10 cellular contexts compared by ENCODE assay signal in genomic region chr12:96211989-96212388, GRCh38. TPM values are rescaled to one million over a fixed set of nuclear protein-coding genes. Genes with fewer than 3 reads are reported as not detected.
DNase-seq lines count a peak whose midpoint lies in the region; ATAC-seq and TF ChIP-seq lines count a peak whose summit lies in the region.
"Had no signal": no experiment of that assay in that cellular context is flagged by ENCODE, and none has a peak within 500 bp of the region (broad histone marks: within the 10 kb centered on the region; RNA-seq: fewer than 3 reads in every experiment).

No MANE protein-coding gene starts in this region.

- no peak for DNase-seq in CD4-positive, alpha-beta T cell
- DNase-seq in KBM-7 (peak; percentile 93), adipocyte (ENCODE audit: low read depth) (no peak), D341Med (ENCODE audit: low spot score) (no peak), cortex of kidney (lab: John Stamatoyannopoulos, UW) (no peak), DMS114 treated with DMSO at 0.1 percent for 48 hours (lab: John Stamatoyannopoulos, UW; ENCODE audit: unreplicated experiment) (no peak)
- DNase-seq in naive thymus-derived CD4-positive, alpha-beta T cell, result no peak
- DNase-seq: trophoblast cell had no signal

- H3K9me3 ChIP-seq in CD4-positive, alpha-beta T cell (ENCODE audit: control insufficient read depth, low read length), result no peaks in the 10 kb centered on the region
- H3K9me3 ChIP-seq in adipocyte (ENCODE audit: control insufficient read depth, low read length), result no peaks in the 10 kb centered on the region
- H3K9me3 ChIP-seq in naive thymus-derived CD4-positive, alpha-beta T cell (ENCODE audit: control insufficient read depth in 2 of 3, low read length in 3 of 3), result no peaks in the 10 kb centered on the region
- H3K9me3 ChIP-seq: HAP-1 had no signal

- H3K27me3 Mint-ChIP-seq in CD4-positive, alpha-beta T cell, result no peaks in the 10 kb centered on the region
- H3K27me3 Mint-ChIP-seq in naive thymus-derived CD4-positive, alpha-beta T cell, result no peaks in the 10 kb centered on the region

- peak overlapping the region; percentile 5 for H3K9ac ChIP-seq in adipocyte (ENCODE audit: low read length)

- peak overlapping the region; percentile 82 for H3K27ac Mint-ChIP-seq in CD4-positive, alpha-beta T cell
- peak overlapping the region; percentile 30 to 99 (median 85) for H3K27ac Mint-ChIP-seq in naive thymus-derived CD4-positive, alpha-beta T cell

- H3K4me1 Mint-ChIP-seq in CD4-positive, alpha-beta T cell (ENCODE audit: low read depth), result peaks cover 88% of the 10 kb centered on the region
- H3K4me1 Mint-ChIP-seq in naive thymus-derived CD4-positive, alpha-beta T cell, result peaks cover 62 to 92% (median 88%) of the 10 kb centered on the region in 7 donors

- H3K4me3 ChIP-seq in adipocyte (ENCODE audit: low read length), result no peak overlapping the region
- H3K4me3 ChIP-seq in naive thymus-derived CD4-positive, alpha-beta T cell (ENCODE audit: low read length), result no peak overlapping the region
- H3K4me3 ChIP-seq: HAP-1 had no signal

- ATAC-seq in CD4-positive, alpha-beta T cell (ENCODE audit: poor library complexity), result peak; percentile 14
- ATAC-seq in naive thymus-derived CD4-positive, alpha-beta T cell, result no peak
- no peak for ATAC-seq in GM18861 (IDR thresholded peaks at IDR 0.05; ENCODE audit: unreplicated experiment)

- in situ Hi-C loops in KBM-7 (cut with MboI; ENCODE audit: low pct_unique_long_range_greater_than_20kb, low sequenced_read_pairs), result loop anchor here (25.0 kb wide), 1 partner anchor 150 kb away; no protein-coding TSS in a partner anchor

- H3K27ac ChIP-seq in CD4-positive, alpha-beta T cell (ENCODE audit: low read depth, low read length), result peak overlapping the region; percentile 3
- H3K27ac ChIP-seq in naive thymus-derived CD4-positive, alpha-beta T cell (ENCODE audit: low read depth, low read length), result peak overlapping the region; percentile 62

- H3K36me3 Mint-ChIP-seq in CD4-positive, alpha-beta T cell (ENCODE audit: low read depth), result peaks cover 20% of the 10 kb centered on the region
- H3K36me3 Mint-ChIP-seq in naive thymus-derived CD4-positive, alpha-beta T cell, result peaks cover 0 to 14% (median 0%) of the 10 kb centered on the region in 5 donors

- POLR2A ChIA-PET in CD4-positive, alpha-beta T cell (lab: Charles Lee), result interaction anchor here (0.8 to 4.8 kb wide), 13 partner anchors 10 to 305 kb away, joined by 3 to 42 read pairs (median 4); partner anchors contain the start of gene CDK17
- POLR2A ChIA-PET in naive thymus-derived CD4-positive, alpha-beta T cell (lab: Charles Lee), result interaction anchor here (0.7 to 6.6 kb wide), 8 partner anchors 10 to 188 kb away, joined by 3 to 118 read pairs (median 8); partner anchors contain the start of genes CDK17 and LTA4H

- intact Hi-C loops in CD4-positive, alpha-beta T cell (cut with DNase I, micrococcal nuclease), result loop anchor here in 1 of 2 experiments (2.0 to 10.0 kb wide), 3 partner anchors 17 to 297 kb away; partner anchors contain the start of gene ELK3
- intact Hi-C loops in naive thymus-derived CD4-positive, alpha-beta T cell (cut with micrococcal nuclease), result no loop called here

- peaks cover 26% of the 10 kb centered on the region for H3K4me1 ChIP-seq in adipocyte (ENCODE audit: control insufficient read depth, insufficient read depth, low read length)
- H3K4me1 ChIP-seq in naive thymus-derived CD4-positive, alpha-beta T cell (ENCODE audit: control insufficient read depth in 2 of 2, insufficient read depth in 2 of 2, low read length in 2 of 2), result peaks cover 48 to 83% of the 10 kb centered on the region in 2 donors
- H3K4me1 ChIP-seq: HAP-1 had no signal

- CTCF ChIA-PET in CD4-positive, alpha-beta T cell (lab: Charles Lee), result interaction anchor here (1.1 to 6.3 kb wide), 4 partner anchors 13 to 188 kb away, joined by 4 to 83 read pairs (median 9); partner anchors contain the start of gene CDK17
- CTCF ChIA-PET in naive thymus-derived CD4-positive, alpha-beta T cell (lab: Charles Lee), result interaction anchor here (0.5 to 8.7 kb wide), 15 partner anchors 10 to 1501 kb away, joined by 3 to 127 read pairs (median 4); partner anchors contain the start of gene CDK17

- H3K36me3 ChIP-seq in adipocyte (ENCODE audit: control insufficient read depth, insufficient read depth, low read length, severe bottlenecking), result peaks cover 2% of the 10 kb centered on the region
- no peaks in the 10 kb centered on the region for H3K36me3 ChIP-seq in naive thymus-derived CD4-positive, alpha-beta T cell (ENCODE audit: control insufficient read depth in 2 of 3, insufficient read depth in 3 of 3, low read length in 3 of 3)
- H3K36me3 ChIP-seq: HAP-1 had no signal

- no peaks in the 10 kb centered on the region for H3K27me3 ChIP-seq in CD4-positive, alpha-beta T cell (ENCODE audit: control insufficient read depth, insufficient read depth, low read length)
- H3K27me3 ChIP-seq in adipocyte (replicated peaks; ENCODE audit: control insufficient read depth, insufficient read depth, low read length), result no peaks in the 10 kb centered on the region
- no peaks in the 10 kb centered on the region for H3K27me3 ChIP-seq in naive thymus-derived CD4-positive, alpha-beta T cell (ENCODE audit: control insufficient read depth in 2 of 2, insufficient read depth in 2 of 2, low read length in 2 of 2)

- TF ChIP-seq CTCF in CD4-positive, alpha-beta T cell (IDR thresholded peaks at IDR 0.05), result no peak

- H3K4me3 Mint-ChIP-seq in CD4-positive, alpha-beta T cell, result peak overlapping the region; percentile 74
- peak overlapping the region; percentile 63 to 90 (median 78) for H3K4me3 Mint-ChIP-seq in naive thymus-derived CD4-positive, alpha-beta T cell

- no peaks in the 10 kb centered on the region for H3K9me3 Mint-ChIP-seq in CD4-positive, alpha-beta T cell
- H3K9me3 Mint-ChIP-seq in naive thymus-derived CD4-positive, alpha-beta T cell, result no peaks in the 10 kb centered on the region

RNA-seq across cellular contexts. Expression of gene ELK3, which starts 17.8 kb away (rescaled TPM):
- 10 to 100 TPM; 26.8 to 31.5 TPM for total RNA-seq in CD4-positive, alpha-beta T cell
- total RNA-seq in naive thymus-derived CD4-positive, alpha-beta T cell, result 10 to 100 TPM; 24.9 to 52.3 (median 34.7) TPM
- 10 to 100 TPM; 16.8 to 22.1 TPM for polyA plus RNA-seq in naive thymus-derived CD4-positive, alpha-beta T cell
